22 cellular contexts compared by ENCODE assay signal in genomic region chr16:21262779-21263639, GRCh38. TPM values are rescaled to one million over a fixed set of nuclear protein-coding genes. Genes with fewer than 3 reads are reported as not detected.
DNase-seq lines count a peak whose midpoint lies in the region; ATAC-seq, FAIRE-seq and TF ChIP-seq lines count a peak whose summit lies in the region.
"Had no signal": no experiment of that assay in that cellular context is flagged by ENCODE, and none has a peak within 500 bp of the region (broad histone marks: within the 10 kb centered on the region; RNA-seq: fewer than 3 reads in every experiment).

No MANE protein-coding gene starts in this region.

- no peak overlapping the region for H3K4me3 Mint-ChIP-seq in brain
- peak overlapping the region in 6 of 8 donors; percentile 14 to 78 (median 66) for H3K4me3 Mint-ChIP-seq in naive B cell
- peak overlapping the region; percentile 45 for H3K4me3 Mint-ChIP-seq in type B pancreatic cell
- H3K4me3 Mint-ChIP-seq in T-helper 17 cell, result no peak overlapping the region
- H3K4me3 Mint-ChIP-seq: activated CD4-positive, alpha-beta memory T cell treated with anti-CD3 and anti-CD28 coated beads for 36 hours; T-helper 1 cell treated with Interleukin-12 subunit alpha and Interleukin-12 subunit beta and Interleukin-4 antibody, amounts not matched to agents 30 μg/mL and 1 μg/mL, for 36 hours had no signal

- POLR2A ChIA-PET in HepG2 (lab: Yijun Ruan, JAX) (interaction anchor here (0.8 to 2.5 kb wide), 5 partner anchors 20 to 75 kb away, joined by 4 to 17 read pairs (median 6); partner anchors contain the start of gene ANKS4B), A673 (lab: Charles Lee; ENCODE audit: low non-redundant PET) (interaction anchor here (0.6 kb wide), 1 partner anchor 325 kb away, joined by 20 read pairs; no protein-coding TSS in a partner anchor)

- no peaks in the 10 kb centered on the region for H4K20me1 ChIP-seq in HepG2 (ENCODE audit: insufficient read depth, low read length)

- H3K27ac ChIP-seq in HepG2 (ENCODE audit: extremely low read length, insufficient read depth, low read length) (peak overlapping the region; percentile 46), right lobe of liver (peak overlapping the region in 1 of 3 donors; percentile 95), A673 (ENCODE audit: low read depth, low read length, poor library complexity, severe bottlenecking) (no peak overlapping the region)
- H3K27ac ChIP-seq: gastrocnemius medialis, HL-60 had no signal

- WGBS in HepG2 (ENCODE audit: low lambda C conversion rate), result 85% methylated on average over 12 of the region's 12 CpGs
- 79% methylated on average over 8 of the region's 12 CpGs for WGBS in right lobe of liver (ENCODE audit: insufficient coverage, low coverage, low lambda C conversion rate, missing lambda C conversion rate)

- no peak overlapping the region for H2AFZ ChIP-seq in HepG2 (ENCODE audit: low read length)

- H3K4me3 ChIP-seq in HepG2 (replicated peaks in 1 of 3; ENCODE audit: insufficient read depth in 1 of 3, low read depth in 2 of 3, low read length in 3 of 3), result peak overlapping the region in 2 of 3 experiments; percentile 45 to 50; a peak in 3 of 6 replicates
- no peak overlapping the region for H3K4me3 ChIP-seq in right lobe of liver
- H3K4me3 ChIP-seq in A673 (ENCODE audit: low read depth, low read length, poor library complexity, severe bottlenecking), result no peak overlapping the region
- H3K4me3 ChIP-seq: gastrocnemius medialis, GM12878, mucosa of descending colon had no signal

- CTCF ChIA-PET in HepG2 (lab: Yijun Ruan, JAX; ENCODE audit: low intra/inter-chr PET ratio, low total read pairs) (no interaction called here), A673 (lab: Charles Lee) (interaction anchor here (1.0 kb wide), 1 partner anchor 38 kb away, joined by 3 read pairs; no protein-coding TSS in a partner anchor)

- H3K27ac Mint-ChIP-seq in brain, result peak overlapping the region in 4 of 5 experiments; percentile 9 to 85 (median 28)
- peak overlapping the region in 3 of 6 donors; percentile 0 to 53 (median 10) for H3K27ac Mint-ChIP-seq in naive B cell
- H3K27ac Mint-ChIP-seq in type B pancreatic cell, result peak overlapping the region; percentile 78
- no peak overlapping the region for H3K27ac Mint-ChIP-seq in T-helper 17 cell
- H3K27ac Mint-ChIP-seq: activated CD4-positive, alpha-beta memory T cell treated with anti-CD3 and anti-CD28 coated beads for 36 hours; T-helper 1 cell treated with Interleukin-12 subunit alpha and Interleukin-12 subunit beta and Interleukin-4 antibody, amounts not matched to agents 30 μg/mL and 1 μg/mL, for 36 hours had no signal

- peaks cover 75% of the 10 kb centered on the region for H3K4me1 ChIP-seq in HepG2 (ENCODE audit: insufficient read depth, low read length)
- peaks cover 0 to 74% (median 23%) of the 10 kb centered on the region in 4 donors for H3K4me1 ChIP-seq in right lobe of liver
- H3K4me1 ChIP-seq in A673 (ENCODE audit: insufficient read depth, low read length, poor library complexity, severe bottlenecking), result peaks cover 10% of the 10 kb centered on the region

- H3K4me1 Mint-ChIP-seq in brain (peaks cover 15% of the 10 kb centered on the region), naive B cell (peaks cover 30 to 42% (median 35%) of the 10 kb centered on the region in 3 donors), type B pancreatic cell (ENCODE audit: unreplicated experiment) (peaks cover 35% of the 10 kb centered on the region), T-helper 17 cell (peaks cover 7% of the 10 kb centered on the region)

- H3K36me3 ChIP-seq in HepG2 (replicated peaks in 1 of 2; ENCODE audit: control insufficient read depth in 1 of 2, insufficient read depth in 2 of 2, low read length in 2 of 2) (no peaks in the 10 kb centered on the region), right lobe of liver (no peaks in the 10 kb centered on the region), A673 (ENCODE audit: insufficient read depth, low read length, poor library complexity, severe bottlenecking) (no peaks in the 10 kb centered on the region)
- H3K36me3 ChIP-seq: gastrocnemius medialis had no signal

- H3K9me3 ChIP-seq in HepG2 (ENCODE audit: low read length) (no peaks in the 10 kb centered on the region), right lobe of liver (no peaks in the 10 kb centered on the region), T-helper 17 cell (ENCODE audit: control insufficient read depth, low read length, poor library complexity, severe bottlenecking) (no peaks in the 10 kb centered on the region), A673 (ENCODE audit: low read depth, low read length, poor library complexity, severe bottlenecking) (no peaks in the 10 kb centered on the region)
- H3K9me3 ChIP-seq: gastrocnemius medialis, mucosa of descending colon had no signal

- no peak for FAIRE-seq in HepG2 (lab: Jason Lieb, UNC)

- BruUV-seq in HepG2 (replicated peaks; lab: Mats Ljungman, UMichigan) (no TSS peak), A673 (replicated peaks; lab: Mats Ljungman, UMichigan) (no TSS peak)

- TF ChIP-seq EP300 in HepG2 (IDR thresholded peaks at IDR 0.05; ENCODE audit: low read depth in 2 of 2, low read length in 2 of 2), result no peak
- TF ChIP-seq EP300 in HepG2 (CRISPR knock-in tag; IDR thresholded peaks at IDR 0.05; ENCODE audit: borderline replicate concordance), result no peak

- DNase-seq in HepG2 (ENCODE audit: low spot score), result no peak
- DNase-seq in right lobe of liver, result no peak
- no peak for DNase-seq in naive B cell
- no peak for DNase-seq in type B pancreatic cell (ENCODE audit: extremely low spot score, unreplicated experiment)
- no peak for DNase-seq in T-helper 17 cell
- DNase-seq in A673 (ENCODE audit: low spot score), result no peak
- DNase-seq: activated CD4-positive, alpha-beta memory T cell treated with anti-CD3 and anti-CD28 coated beads for 36 hours; activated naive CD4-positive, alpha-beta T cell; amniotic stem cell; gastrocnemius medialis; NCI-H1436 treated with DMSO at 0.1 percent for 48 hours; NCI-H2171; occipital lobe had no signal

- H3K27me3 ChIP-seq in HepG2 (ENCODE audit: control insufficient read depth in 1 of 2, insufficient read depth in 2 of 2, low read length in 2 of 2), result no peaks in the 10 kb centered on the region
- no peaks in the 10 kb centered on the region for H3K27me3 ChIP-seq in right lobe of liver
- no peaks in the 10 kb centered on the region for H3K27me3 ChIP-seq in A673 (replicated peaks; ENCODE audit: insufficient read depth, low read depth, low read length, poor library complexity)
- H3K27me3 ChIP-seq: gastrocnemius medialis had no signal

- H3K9me3 Mint-ChIP-seq in brain, result peaks cover 0 to 3% (median 0%) of the 10 kb centered on the region in 5 experiments
- H3K9me3 Mint-ChIP-seq in naive B cell, result no peaks in the 10 kb centered on the region
- H3K9me3 Mint-ChIP-seq in type B pancreatic cell, result no peaks in the 10 kb centered on the region
- H3K9me3 Mint-ChIP-seq: activated CD4-positive, alpha-beta memory T cell treated with anti-CD3 and anti-CD28 coated beads for 36 hours; T-helper 1 cell treated with Interleukin-12 subunit alpha and Interleukin-12 subunit beta and Interleukin-4 antibody, amounts not matched to agents 30 μg/mL and 1 μg/mL, for 36 hours had no signal

- no peaks in the 10 kb centered on the region for H3K79me2 ChIP-seq in HepG2 (ENCODE audit: insufficient read depth, low read length)

- H3K27me3 Mint-ChIP-seq in brain (peaks cover under 1% of the 10 kb centered on the region), naive B cell (peaks cover 5 to 13% (median 8%) of the 10 kb centered on the region in 3 donors), type B pancreatic cell (no peaks in the 10 kb centered on the region), T-helper 17 cell (peaks cover 37% of the 10 kb centered on the region)

- in situ Hi-C loops in HepG2 (cut with HindIII; ENCODE audit: extremely low pct_ligation_motif_present, low pct_unique_long_range_greater_than_20kb), result no loop called here

- TF ChIP-seq CTCF in HepG2 (CRISPR knock-in tag; IDR thresholded peaks at IDR 0.05), result no peak
- TF ChIP-seq CTCF in right lobe of liver (IDR thresholded peaks at IDR 0.05), result no peak
- no peak for TF ChIP-seq CTCF in brain (conservative IDR thresholded peaks at IDR 0.05)
- TF ChIP-seq CTCF in type B pancreatic cell (conservative IDR thresholded peaks at IDR 0.05), result no peak
- TF ChIP-seq CTCF in A673 (conservative IDR thresholded peaks at IDR 0.05; ENCODE audit: low read depth, low read length), result no peak

- TF ChIP-seq POLR2A in HepG2 (IDR thresholded peaks at IDR 0.05; ENCODE audit: insufficient read depth in 1 of 2, low read depth in 2 of 2, low read length in 2 of 2), result no peak
- no peak for TF ChIP-seq POLR2A in right lobe of liver (IDR thresholded peaks at IDR 0.05)

- no peak for ATAC-seq in HepG2
- no peak for ATAC-seq in right lobe of liver
- no peak for ATAC-seq in naive B cell (ENCODE audit: low read depth in 2 of 2)
- no peak for ATAC-seq in T-helper 17 cell
- no peak for ATAC-seq in GM18511 (IDR thresholded peaks at IDR 0.05; ENCODE audit: unreplicated experiment)
- ATAC-seq: gastrocnemius medialis had no signal

- TF ChIP-seq RAD21 in HepG2 (CRISPR knock-in tag; IDR thresholded peaks at IDR 0.05), result no peak

- peak overlapping the region; percentile 24; the same call in 1 of the 2 replicates for H3K9ac ChIP-seq in HepG2 (ENCODE audit: insufficient read depth, low read depth, low read length)

- intact Hi-C loops in HepG2 (cut with micrococcal nuclease; ENCODE audit: unreplicated experiment), result no loop called here
- intact Hi-C loops in right lobe of liver (cut with DNase I), result no loop called here
- intact Hi-C loops in A673 (cut with micrococcal nuclease; ENCODE audit: unreplicated experiment), result no loop called here

- no peaks in the 10 kb centered on the region for H3K36me3 Mint-ChIP-seq in brain
- H3K36me3 Mint-ChIP-seq in naive B cell, result peaks cover 0 to 5% of the 10 kb centered on the region in 2 donors
- no peaks in the 10 kb centered on the region for H3K36me3 Mint-ChIP-seq in type B pancreatic cell
- H3K36me3 Mint-ChIP-seq in T-helper 17 cell (ENCODE audit: low read depth), result no peaks in the 10 kb centered on the region
- H3K36me3 Mint-ChIP-seq: activated CD4-positive, alpha-beta memory T cell treated with anti-CD3 and anti-CD28 coated beads for 36 hours had no signal

- H3K4me2 ChIP-seq in HepG2 (ENCODE audit: low read depth, low read length), result peak overlapping the region; percentile 76

RNA-seq across cellular contexts. Expression of gene CRYM, which starts 15.1 kb away (rescaled TPM):
- total RNA-seq in HepG2 (2016; rRNA removed; fragmentation: Illumina TruSeq; extraction: Trizol) (1.9 and 2.4 TPM in 2 replicates), right lobe of liver (10 to 100 TPM in 2 of 6 experiments, 1 to 10 TPM in 4; 4.4 to 14.9 (median 5.9) TPM), type B pancreatic cell (ENCODE audit: low replicate concordance) (3.7 and 9.4 TPM in 2 replicates), T-helper 17 cell (under 1 TPM in 1 of 2 donors, not detected in 1; 0.94 TPM), A673 (2021) (not detected in 2 replicates)
- 0.53 and 0.91 TPM in 2 replicates for total RNA-seq in HepG2 (2016; cell fraction: cytosol; rRNA removed; fragmentation: Illumina TruSeq; extraction: Trizol; ENCODE audit: low read depth)
- total RNA-seq in HepG2 (2016; cell fraction: insoluble cytoplasmic fraction; rRNA removed; fragmentation: Illumina TruSeq; extraction: Trizol), result 1.5 and 2.2 TPM in 2 replicates
- 0.45 and 0.74 TPM in 2 replicates for total RNA-seq in HepG2 (2016; cell fraction: membrane; rRNA removed; fragmentation: Illumina TruSeq; extraction: Trizol)
- total RNA-seq in HepG2 (2016; cell fraction: nucleus; rRNA removed; fragmentation: Illumina TruSeq; extraction: Trizol), result 0.71 and 0.72 TPM in 2 replicates
- polyA plus RNA-seq in HepG2 (2011; rRNA removed) (2.2 and 2.6 TPM in 2 replicates), brain (ENCODE audit: insufficient read depth, low read depth, low replicate concordance) (27.2 TPM), naive B cell (ENCODE audit: low read depth in 6 of 6) (10 to 100 TPM in 1 of 6 donors, 1 to 10 TPM in 5; 2.4 to 13.0 (median 3.4) TPM)
- 2.3 and 2.5 TPM in 2 replicates for polyA plus RNA-seq in HepG2 (2011; cell fraction: cytosol; rRNA removed)
- 3.8 and 5.1 TPM in 2 replicates for polyA plus RNA-seq in HepG2 (2011; cell fraction: nucleus; rRNA removed)
- 3.1 and 5.2 TPM in 2 replicates for polyA plus RNA-seq in HepG2 (2012)
- 0.28 and 1.1 TPM in 2 replicates for polyA plus RNA-seq in HepG2 (2016; cell fraction: cytosol; fragmentation: Illumina TruSeq; extraction: Trizol; ENCODE audit: low read depth)
- polyA plus RNA-seq in HepG2 (2016; cell fraction: insoluble cytoplasmic fraction; fragmentation: Illumina TruSeq; extraction: Trizol; ENCODE audit: low read depth), result 2.0 TPM in 2 replicates
- 0.23 and 0.62 TPM in 2 replicates for polyA plus RNA-seq in HepG2 (2016; cell fraction: membrane; fragmentation: Illumina TruSeq; extraction: Trizol; ENCODE audit: low read depth)
- 1.6 and 2.0 TPM in 2 replicates for polyA plus RNA-seq in HepG2 (2016; cell fraction: nucleus; fragmentation: Illumina TruSeq; extraction: Trizol; ENCODE audit: insufficient read depth, low read depth)
- polyA minus RNA-seq in HepG2 (2011; rRNA and poly(A)+ RNA removed; ENCODE audit: low replicate concordance), result 2.0 TPM in 1 of 2 replicates, not detected in the other
- 0.69 and 3.2 TPM in 2 replicates for polyA minus RNA-seq in HepG2 (2011; cell fraction: cytosol; rRNA and poly(A)+ RNA removed)
- 0.52 and 0.87 TPM in 2 replicates for polyA minus RNA-seq in HepG2 (2011; cell fraction: nucleus; rRNA and poly(A)+ RNA removed)
- total RNA-seq: activated CD4-positive, alpha-beta memory T cell treated with anti-CD3 and anti-CD28 coated beads for 36 hours; gastrocnemius medialis; M059J had no signal

RNA-seq across cellular contexts. Expression of gene ANKS4B, which starts 29.5 kb away (rescaled TPM):
- total RNA-seq in HepG2 (2016; rRNA removed; fragmentation: Illumina TruSeq; extraction: Trizol), result 30.0 and 37.7 TPM in 2 replicates
- total RNA-seq in HepG2 (2016; cell fraction: cytosol; rRNA removed; fragmentation: Illumina TruSeq; extraction: Trizol; ENCODE audit: low read depth), result 7.5 and 7.9 TPM in 2 replicates
- 30.0 and 37.4 TPM in 2 replicates for total RNA-seq in HepG2 (2016; cell fraction: insoluble cytoplasmic fraction; rRNA removed; fragmentation: Illumina TruSeq; extraction: Trizol)
- total RNA-seq in HepG2 (2016; cell fraction: membrane; rRNA removed; fragmentation: Illumina TruSeq; extraction: Trizol), result 16.1 and 18.2 TPM in 2 replicates
- 17.1 and 18.6 TPM in 2 replicates for total RNA-seq in HepG2 (2016; cell fraction: nucleus; rRNA removed; fragmentation: Illumina TruSeq; extraction: Trizol)
- polyA plus RNA-seq in HepG2 (2011; rRNA removed), result 6.5 and 8.0 TPM in 2 replicates
- 5.8 and 8.4 TPM in 2 replicates for polyA plus RNA-seq in HepG2 (2011; cell fraction: cytosol; rRNA removed)
- polyA plus RNA-seq in HepG2 (2011; cell fraction: nucleus; rRNA removed), result 3.4 and 5.6 TPM in 2 replicates
- polyA plus RNA-seq in HepG2 (2012), result 7.3 and 13.1 TPM in 2 replicates
- polyA plus RNA-seq in HepG2 (2016; cell fraction: cytosol; fragmentation: Illumina TruSeq; extraction: Trizol; ENCODE audit: low read depth), result 1.2 and 1.6 TPM in 2 replicates
- polyA plus RNA-seq in HepG2 (2016; cell fraction: insoluble cytoplasmic fraction; fragmentation: Illumina TruSeq; extraction: Trizol; ENCODE audit: low read depth), result 22.7 and 23.5 TPM in 2 replicates
- polyA plus RNA-seq in HepG2 (2016; cell fraction: membrane; fragmentation: Illumina TruSeq; extraction: Trizol; ENCODE audit: low read depth), result 3.8 and 4.0 TPM in 2 replicates
- polyA plus RNA-seq in HepG2 (2016; cell fraction: nucleus; fragmentation: Illumina TruSeq; extraction: Trizol; ENCODE audit: insufficient read depth, low read depth), result 10.6 and 12.9 TPM in 2 replicates
- polyA minus RNA-seq in HepG2 (2011; rRNA and poly(A)+ RNA removed; ENCODE audit: low replicate concordance), result 17.9 TPM in 1 of 2 replicates, not detected in the other
- polyA minus RNA-seq in HepG2 (2011; cell fraction: cytosol; rRNA and poly(A)+ RNA removed), result 11.2 and 14.3 TPM in 2 replicates
- polyA minus RNA-seq in HepG2 (2011; cell fraction: nucleus; rRNA and poly(A)+ RNA removed), result 22.4 and 31.3 TPM in 2 replicates
- 10 to 100 TPM in 5 of 6 experiments, 1 to 10 TPM in 1; 10.0 to 16.3 (median 11.4) TPM for total RNA-seq in right lobe of liver
- polyA plus RNA-seq in brain (ENCODE audit: insufficient read depth, low read depth, low replicate concordance), result not detected
- polyA plus RNA-seq in naive B cell (ENCODE audit: low read depth in 6 of 6), result not detected
- 5.2 and 8.9 TPM in 2 replicates for total RNA-seq in type B pancreatic cell (ENCODE audit: low replicate concordance)
- total RNA-seq in T-helper 17 cell, result not detected
- not detected in 2 replicates for total RNA-seq in A673 (2021)
- total RNA-seq: activated CD4-positive, alpha-beta memory T cell treated with anti-CD3 and anti-CD28 coated beads for 36 hours; M059J; occipital lobe; temporal lobe had no signal
- polyA plus RNA-seq: esophagus had no signal

RNA-seq across cellular contexts. Expression of gene ZP2, which starts 51.6 kb away (rescaled TPM):
- total RNA-seq in HepG2 (2016; rRNA removed; fragmentation: Illumina TruSeq; extraction: Trizol), result not detected in 2 replicates
- not detected in 2 replicates for total RNA-seq in HepG2 (2016; cell fraction: cytosol; rRNA removed; fragmentation: Illumina TruSeq; extraction: Trizol; ENCODE audit: low read depth)
- not detected in 2 replicates for total RNA-seq in HepG2 (2016; cell fraction: insoluble cytoplasmic fraction; rRNA removed; fragmentation: Illumina TruSeq; extraction: Trizol)
- not detected in 2 replicates for total RNA-seq in HepG2 (2016; cell fraction: membrane; rRNA removed; fragmentation: Illumina TruSeq; extraction: Trizol)
- not detected in 2 replicates for total RNA-seq in HepG2 (2016; cell fraction: nucleus; rRNA removed; fragmentation: Illumina TruSeq; extraction: Trizol)
- not detected in 2 replicates for polyA plus RNA-seq in HepG2 (2011; rRNA removed)
- polyA plus RNA-seq in HepG2 (2011; cell fraction: cytosol; rRNA removed), result not detected in 2 replicates
- polyA plus RNA-seq in HepG2 (2011; cell fraction: nucleus; rRNA removed), result not detected in 2 replicates
- not detected in 2 replicates for polyA plus RNA-seq in HepG2 (2012)
- polyA plus RNA-seq in HepG2 (2016; cell fraction: cytosol; fragmentation: Illumina TruSeq; extraction: Trizol; ENCODE audit: low read depth), result not detected in 2 replicates
- not detected in 2 replicates for polyA plus RNA-seq in HepG2 (2016; cell fraction: insoluble cytoplasmic fraction; fragmentation: Illumina TruSeq; extraction: Trizol; ENCODE audit: low read depth)
- not detected in 2 replicates for polyA plus RNA-seq in HepG2 (2016; cell fraction: membrane; fragmentation: Illumina TruSeq; extraction: Trizol; ENCODE audit: low read depth)
- polyA plus RNA-seq in HepG2 (2016; cell fraction: nucleus; fragmentation: Illumina TruSeq; extraction: Trizol; ENCODE audit: insufficient read depth, low read depth), result not detected in 2 replicates
- not detected in 2 replicates for polyA minus RNA-seq in HepG2 (2011; rRNA and poly(A)+ RNA removed; ENCODE audit: low replicate concordance)
- polyA minus RNA-seq in HepG2 (2011; cell fraction: cytosol; rRNA and poly(A)+ RNA removed), result not detected in 2 replicates
- not detected in 2 replicates for polyA minus RNA-seq in HepG2 (2011; cell fraction: nucleus; rRNA and poly(A)+ RNA removed)
- not detected for total RNA-seq in right lobe of liver
- not detected for polyA plus RNA-seq in brain (ENCODE audit: insufficient read depth, low read depth, low replicate concordance)
- polyA plus RNA-seq in naive B cell (ENCODE audit: low read depth in 6 of 6), result not detected
- total RNA-seq in type B pancreatic cell (ENCODE audit: low replicate concordance), result not detected in 2 replicates
- not detected for total RNA-seq in T-helper 17 cell
- not detected in 2 replicates for total RNA-seq in A673 (2021)
- total RNA-seq: activated CD4-positive, alpha-beta memory T cell treated with anti-CD3 and anti-CD28 coated beads for 36 hours; gastrocnemius medialis; M059J; occipital lobe; temporal lobe had no signal

Comparison
In these comparisons a context has a peak if more than half of its experiments do, and no peak if none do; other contexts are left out.
1. H3K4me3 ChIP-seq: peak in HepG2 (2 of 3); none in right lobe of liver (0 of 3) and A673 (single experiment).
2. H3K4me3 Mint-ChIP-seq: peak in naive B cell (6 of 8) and type B pancreatic cell (single experiment); none in brain (0 of 5) and T-helper 17 cell (single experiment).